ENCODE assay signal across 23 cellular contexts in the genomic region with DNA sequence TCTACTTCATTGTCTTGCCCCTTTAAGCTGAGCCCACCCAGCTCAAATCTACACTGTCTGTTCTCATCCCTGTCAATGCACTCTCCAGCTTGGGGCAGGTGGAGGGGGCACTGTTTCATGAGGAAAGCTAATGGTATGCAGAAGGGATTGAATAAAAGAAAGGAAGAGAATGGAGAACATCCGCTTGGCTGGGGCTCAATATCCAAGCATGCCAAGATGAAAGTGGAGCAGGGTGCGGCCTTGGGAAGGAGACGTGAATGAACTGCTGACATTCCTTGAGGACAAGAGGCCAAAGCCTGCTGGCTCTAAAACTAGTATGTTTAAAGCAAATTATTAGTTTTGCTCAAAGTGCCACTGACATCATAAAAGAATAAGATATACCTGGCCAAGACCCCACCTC. TPM values are rescaled to one million over a fixed set of nuclear protein-coding genes. Genes with fewer than 3 reads are reported as not detected.
A peak's percentile ranks its signal among the peaks of the same experiment; 100 is the strongest.
DNase-seq lines count a peak whose midpoint lies in the region; ATAC-seq and TF ChIP-seq lines count a peak whose summit lies in the region.
"Had no signal": no experiment of that assay in that cellular context is flagged by ENCODE, and none has a peak within 500 bp of the region (broad histone marks: within the 10 kb centered on the region; RNA-seq: fewer than 3 reads in every experiment).

No MANE protein-coding gene starts in this region.

- H3K36me3 ChIP-seq in adrenal gland (replicated peaks in 1 of 2) (no peaks in the 10 kb centered on the region), muscle layer of colon (ENCODE audit: insufficient read depth, low read length) (no peaks in the 10 kb centered on the region), tibial nerve (peaks cover 0 to 5% (median 0%) of the 10 kb centered on the region in 3 donors)
- H3K36me3 ChIP-seq: SJSA1, stomach had no signal

- H3K27ac Mint-ChIP-seq in activated T-helper 2 cell treated with anti-CD3 and anti-CD28 coated beads, Interferon-gamma antibody, Interleukin-2, Interleukin-4, amounts not matched to agents 10 μg/mL and 5 μg/mL and 100 μg/mL, durations not matched to agents 14 hours and 24 hours and 36 hours = no peak overlapping the region
- H3K27ac Mint-ChIP-seq: activated naive CD4-positive, alpha-beta T cell treated with anti-CD3 and anti-CD28 coated beads, Interleukin-2, amount 50 U/mL, for 24 hours; activated T-cell treated with anti-CD3 and anti-CD28 coated beads, Interleukin-2, amount 50 U/mL, for 72 hours; CD4-positive, CD25-positive, alpha-beta regulatory T cell; T-helper 1 cell treated with Interleukin-12 subunit alpha and Interleukin-12 subunit beta and Interleukin-4 antibody, amounts not matched to agents 30 μg/mL and 1 μg/mL, for 36 hours had no signal

- intact Hi-C loops in adrenal gland (cut with DNase I) (no loop called here), Right ventricle myocardium superior (cut with DNase I) (no loop called here)
- intact Hi-C loops in activated T-helper 2 cell treated with anti-CD3 and anti-CD28 coated beads, Interferon-gamma antibody, Interleukin-2, Interleukin-4, amounts not matched to agents 10 μg/mL and 5 μg/mL and 100 μg/mL, durations not matched to agents 14 hours and 24 hours and 36 hours (cut with micrococcal nuclease) = no loop called here

- no peak overlapping the region for H3K4me3 ChIP-seq in adrenal gland
- no peak overlapping the region for H3K4me3 ChIP-seq in muscle layer of colon (ENCODE audit: low read depth in 1 of 2, low read length in 2 of 2)
- no peak overlapping the region for H3K4me3 ChIP-seq in tibial nerve
- H3K4me3 ChIP-seq: hepatocyte, SJSA1, stomach had no signal

- no peak for TF ChIP-seq CTCF in adrenal gland (IDR thresholded peaks at IDR 0.05)
- no peak for TF ChIP-seq CTCF in tibial nerve (IDR thresholded peaks at IDR 0.05)

- TF ChIP-seq EP300 in tibial nerve (IDR thresholded peaks at IDR 0.05) = peak in 1 of 2 donors; percentile 66

- no peaks in the 10 kb centered on the region for H3K4me1 ChIP-seq in adrenal gland (replicated peaks in 1 of 2)
- H3K4me1 ChIP-seq in muscle layer of colon (ENCODE audit: insufficient read depth, low read length) = peaks cover 40% of the 10 kb centered on the region
- peaks cover 0 to 57% (median 15%) of the 10 kb centered on the region in 4 donors for H3K4me1 ChIP-seq in tibial nerve

- peaks cover 11% of the 10 kb centered on the region for H3K27me3 Mint-ChIP-seq in activated T-helper 2 cell treated with anti-CD3 and anti-CD28 coated beads, Interferon-gamma antibody, Interleukin-2, Interleukin-4, amounts not matched to agents 10 μg/mL and 5 μg/mL and 100 μg/mL, durations not matched to agents 14 hours and 24 hours and 36 hours (ENCODE audit: low read depth)

- no peaks in the 10 kb centered on the region for H3K36me3 Mint-ChIP-seq in activated T-helper 2 cell treated with anti-CD3 and anti-CD28 coated beads, Interferon-gamma antibody, Interleukin-2, Interleukin-4, amounts not matched to agents 10 μg/mL and 5 μg/mL and 100 μg/mL, durations not matched to agents 14 hours and 24 hours and 36 hours (ENCODE audit: low read depth)
- H3K36me3 Mint-ChIP-seq: activated naive CD4-positive, alpha-beta T cell treated with anti-CD3 and anti-CD28 coated beads, Interleukin-2, amount 50 U/mL, for 24 hours; CD4-positive, CD25-positive, alpha-beta regulatory T cell had no signal

- H3K4me1 Mint-ChIP-seq in activated T-helper 2 cell treated with anti-CD3 and anti-CD28 coated beads, Interferon-gamma antibody, Interleukin-2, Interleukin-4, amounts not matched to agents 10 μg/mL and 5 μg/mL and 100 μg/mL, durations not matched to agents 14 hours and 24 hours and 36 hours (ENCODE audit: low read depth) = peaks cover 2% of the 10 kb centered on the region
- H3K4me1 Mint-ChIP-seq: activated naive CD4-positive, alpha-beta T cell treated with anti-CD3 and anti-CD28 coated beads, Interleukin-2, amount 50 U/mL, for 24 hours; CD4-positive, CD25-positive, alpha-beta regulatory T cell had no signal

- TF ChIP-seq POLR2A in adrenal gland (IDR thresholded peaks at IDR 0.05) (no peak), tibial nerve (IDR thresholded peaks at IDR 0.05) (no peak)

- H3K9me3 ChIP-seq in adrenal gland (replicated peaks in 1 of 3) (no peaks in the 10 kb centered on the region), muscle layer of colon (ENCODE audit: low read length) (no peaks in the 10 kb centered on the region), tibial nerve (no peaks in the 10 kb centered on the region)
- H3K9me3 ChIP-seq: SJSA1, stomach had no signal

- 45 to 57% (median 55%) methylated on average over 3 of the region's 3 CpGs for whole genome bisulfite sequencing in adrenal gland, 4 donors
- WGBS in tibial nerve, 2 donors = 55 to 57% methylated on average over 3 of the region's 3 CpGs

- peak in 5 of 7 donors; percentile 20 to 62 (median 40) for DNase-seq in adrenal gland
- DNase-seq in Right ventricle myocardium superior = peak; percentile 55
- peak; percentile 42 to 73 for DNase-seq in tibial nerve (ENCODE audit: low spot score in 2 of 2)
- no peak for DNase-seq in NCI-H1092 treated with DMSO at 0.1 percent for 48 hours (lab: John Stamatoyannopoulos, UW)
- DNase-seq in GOT3 (lab: John Stamatoyannopoulos, UW) = no peak
- no peak for DNase-seq in activated T-helper 2 cell treated with anti-CD3 and anti-CD28 coated beads, Interferon-gamma antibody, Interleukin-2, Interleukin-4, amounts not matched to agents 10 μg/mL and 5 μg/mL and 100 μg/mL, durations not matched to agents 14 hours and 24 hours and 36 hours (ENCODE audit: low spot score)
- DNase-seq: activated CD4-positive, alpha-beta T cell treated with anti-CD3 and anti-CD28 coated beads for 48 hours; activated T-cell treated with anti-CD3 and anti-CD28 coated beads, Interleukin-2, amount 50 U/mL, for 72 hours; CD4-positive, CD25-positive, alpha-beta regulatory T cell; mammary epithelial cell; NCI-H1417 treated with DMSO at 0.1 percent for 48 hours; NCI-H2107; NCI-H446 treated with DMSO at 0.1 percent for 48 hours; nucleus accumbens; stimulated activated CD4-positive, alpha-beta T cell treated with anti-CD3 and anti-CD28 coated beads, Interleukin-15, amount 100 ng/mL, for 24 hours; stomach had no signal

- no peaks in the 10 kb centered on the region for H3K9me3 Mint-ChIP-seq in activated T-helper 2 cell treated with anti-CD3 and anti-CD28 coated beads, Interferon-gamma antibody, Interleukin-2, Interleukin-4, amounts not matched to agents 10 μg/mL and 5 μg/mL and 100 μg/mL, durations not matched to agents 14 hours and 24 hours and 36 hours
- H3K9me3 Mint-ChIP-seq: activated naive CD4-positive, alpha-beta T cell treated with anti-CD3 and anti-CD28 coated beads, Interleukin-2, amount 50 U/mL, for 24 hours; activated T-cell treated with anti-CD3 and anti-CD28 coated beads, Interleukin-2, amount 50 U/mL, for 72 hours; T-helper 1 cell treated with Interleukin-12 subunit alpha and Interleukin-12 subunit beta and Interleukin-4 antibody, amounts not matched to agents 30 μg/mL and 1 μg/mL, for 36 hours had no signal

- no peaks in the 10 kb centered on the region for H3K27me3 ChIP-seq in adrenal gland
- H3K27me3 ChIP-seq in muscle layer of colon (ENCODE audit: control insufficient read depth in 1 of 2, insufficient read depth in 2 of 2, low read length in 2 of 2) = no peaks in the 10 kb centered on the region
- no peaks in the 10 kb centered on the region for H3K27me3 ChIP-seq in tibial nerve
- H3K27me3 ChIP-seq: hepatocyte, stomach had no signal

- peak overlapping the region in 1 of 5 donors; percentile 58 for H3K27ac ChIP-seq in adrenal gland
- peak overlapping the region; percentile 32 for H3K27ac ChIP-seq in muscle layer of colon (ENCODE audit: low read depth, low read length)
- H3K27ac ChIP-seq in tibial nerve = peak overlapping the region in 2 of 4 donors; percentile 49 to 52
- H3K27ac ChIP-seq: hepatocyte, SJSA1 had no signal

- H3K9ac ChIP-seq in muscle layer of colon (ENCODE audit: low read length) = no peak overlapping the region

- no peak overlapping the region for H3K4me3 Mint-ChIP-seq in activated T-helper 2 cell treated with anti-CD3 and anti-CD28 coated beads, Interferon-gamma antibody, Interleukin-2, Interleukin-4, amounts not matched to agents 10 μg/mL and 5 μg/mL and 100 μg/mL, durations not matched to agents 14 hours and 24 hours and 36 hours (ENCODE audit: low read depth)
- H3K4me3 Mint-ChIP-seq: activated naive CD4-positive, alpha-beta T cell treated with anti-CD3 and anti-CD28 coated beads, Interleukin-2, amount 50 U/mL, for 24 hours; activated T-cell treated with anti-CD3 and anti-CD28 coated beads, Interleukin-2, amount 50 U/mL, for 72 hours; CD4-positive, CD25-positive, alpha-beta regulatory T cell; T-helper 1 cell treated with Interleukin-12 subunit alpha and Interleukin-12 subunit beta and Interleukin-4 antibody, amounts not matched to agents 30 μg/mL and 1 μg/mL, for 36 hours had no signal

- ATAC-seq in Right ventricle myocardium superior (ENCODE audit: poor library complexity) (peak; percentile 72), GM21723 (IDR thresholded peaks at IDR 0.05; ENCODE audit: unreplicated experiment) (no peak)
- ATAC-seq: activated T-cell treated with anti-CD3 and anti-CD28 coated beads, Interleukin-2, amount 50 U/mL, for 72 hours; Panc1 had no signal

RNA-seq across cellular contexts. Expression of a gene that starts 24.2 kb away (rescaled TPM):
- 10 to 100 TPM; 19.4 to 46.1 (median 27.2) TPM for total RNA-seq in adrenal gland
- 10 to 100 TPM; 10.8 to 16.7 (median 15.2) TPM for polyA plus RNA-seq in adrenal gland
- total RNA-seq in Right ventricle myocardium superior = 13.9 TPM
- total RNA-seq in tibial nerve = 100 to 1,000 TPM; 214 to 268 (median 232) TPM
- total RNA-seq in activated T-helper 2 cell treated with anti-CD3 and anti-CD28 coated beads, Interferon-gamma antibody, Interleukin-2, Interleukin-4, amounts not matched to agents 10 μg/mL and 5 μg/mL and 100 μg/mL, durations not matched to agents 14 hours and 24 hours and 36 hours = 15.6 and 17.2 TPM in 2 replicates
- polyA plus RNA-seq: CD4-positive, CD25-positive, alpha-beta regulatory T cell had no signal

Comparison
In these comparisons a context has a peak if more than half of its experiments do, and no peak if none do; other contexts are left out.
1. DNase-seq: peak in adrenal gland (5 of 7), Right ventricle myocardium superior (single experiment) and tibial nerve (2 of 2); none in NCI-H1092 treated with DMSO at 0.1 percent for 48 hours (single experiment), GOT3 (single experiment) and activated T-helper 2 cell treated with anti-CD3 and anti-CD28 coated beads, Interferon-gamma antibody, Interleukin-2, Interleukin-4, amounts not matched to agents 10 μg/mL and 5 μg/mL and 100 μg/mL, durations not matched to agents 14 hours and 24 hours and 36 hours (single experiment).
2. RNA of a gene that starts 24.2 kb away (total RNA-seq): 214 to 268 TPM in tibial nerve; 19.4 to 46.1 TPM in adrenal gland, 15.6 to 17.2 TPM in activated T-helper 2 cell treated with anti-CD3 and anti-CD28 coated beads, Interferon-gamma antibody, Interleukin-2, Interleukin-4, amounts not matched to agents 10 μg/mL and 5 μg/mL and 100 μg/mL, durations not matched to agents 14 hours and 24 hours and 36 hours and 13.9 TPM in Right ventricle myocardium superior (single experiment); every median in the first group is over 4 times any median in the second.